Comparison of ENCODE assay signal across 18 cellular contexts in genomic region chr18:12516049-12516677, GRCh38.
DNase-seq lines count a peak whose midpoint lies in the region; ATAC-seq, FAIRE-seq and TF ChIP-seq lines count a peak whose summit lies in the region.
"Had no signal": no experiment of that assay in that cellular context is flagged by ENCODE, and none has a peak within 500 bp of the region (broad histone marks: within the 10 kb centered on the region; RNA-seq: fewer than 3 reads in every experiment).

No MANE protein-coding gene starts in this region.

- no peaks in the 10 kb centered on the region for H3K36me3 ChIP-seq in pancreas
- H3K36me3 ChIP-seq: lower lobe of right lung, transverse colon had no signal

- FAIRE-seq in pancreas (lab: Jason Lieb, UNC): no peak
- FAIRE-seq: colon had no signal

- H3K4me3 ChIP-seq in pancreas: no peak overlapping the region
- H3K4me3 ChIP-seq: lower lobe of right lung, transverse colon had no signal

- peak; percentile 40 for DNase-seq in DMS 273 (lab: John Stamatoyannopoulos, UW; ENCODE audit: unreplicated experiment)
- peak; percentile 41 to 83 for DNase-seq in NCI-H446 (lab: John Stamatoyannopoulos, UW)
- peak; percentile 54 for DNase-seq in dermis blood vessel endothelial cell
- peak; percentile 6 to 66 for DNase-seq in lung microvascular endothelial cell (ENCODE audit: low read depth in 2 of 2)
- no peak for DNase-seq in NCI-H1092 (lab: John Stamatoyannopoulos, UW)
- DNase-seq in NCI-H510A (lab: John Stamatoyannopoulos, UW): no peak
- no peak for DNase-seq in pancreas
- no peak for DNase-seq in NCI-H748 treated with DMSO at 0.1 percent for 48 hours (lab: John Stamatoyannopoulos, UW)
- DNase-seq: activated CD4-positive, alpha-beta T cell treated with anti-CD3 and anti-CD28 coated beads, Interleukin-2, amount 50 U/mL, for 1 hour; activated naive CD8-positive, alpha-beta T cell treated with anti-CD3 and anti-CD28 coated beads, Interleukin-2, amount 50 U/mL, for 24 hours; activated T-cell treated with anti-CD3 and anti-CD28 coated beads, Interleukin-2, amount 50 U/mL, for 4 hours; lower lobe of right lung; NCI-H2029; SIG-M5; stimulated activated CD4-positive, alpha-beta T cell treated with anti-CD3 and anti-CD28 coated beads, Interleukin-4, amount 100 ng/mL, for 4 hours; transverse colon had no signal

- H3K4me1 ChIP-seq in pancreas: no peaks in the 10 kb centered on the region

- no peak for ATAC-seq in pancreas
- ATAC-seq: activated naive CD8-positive, alpha-beta T cell treated with anti-CD3 and anti-CD28 coated beads, Interleukin-2, amount 50 U/mL, for 24 hours; activated T-cell treated with anti-CD3 and anti-CD28 coated beads, Interleukin-2, amount 50 U/mL, for 4 hours; esophagus mucosa had no signal

- H3K9me3 ChIP-seq in pancreas: no peaks in the 10 kb centered on the region
- H3K9me3 ChIP-seq: lower lobe of right lung, transverse colon had no signal

- WGBS in pancreas, 2 donors: 73 to 75% methylated on average over 5 of the region's 5 CpGs

- no peak overlapping the region for H3K27ac ChIP-seq in pancreas
- H3K27ac ChIP-seq: lower lobe of right lung, transverse colon had no signal

- intact Hi-C loops in pancreas (cut with DNase I): no loop called here

- no peaks in the 10 kb centered on the region for H3K27me3 ChIP-seq in pancreas
- H3K27me3 ChIP-seq: transverse colon had no signal

- TF ChIP-seq CTCF in pancreas (IDR thresholded peaks at IDR 0.05): no peak

Comparison
In these comparisons a context has a peak if more than half of its experiments do, and no peak if none do; other contexts are left out.
1. DNase-seq: peak in DMS 273 (single experiment), NCI-H446 (2 of 2), dermis blood vessel endothelial cell (single experiment) and lung microvascular endothelial cell (2 of 2); none in NCI-H1092 (single experiment), NCI-H510A (single experiment), pancreas (0 of 6) and NCI-H748 treated with DMSO at 0.1 percent for 48 hours (single experiment).